Comparison of ENCODE assay signal across 21 cellular contexts in the genomic region with DNA sequence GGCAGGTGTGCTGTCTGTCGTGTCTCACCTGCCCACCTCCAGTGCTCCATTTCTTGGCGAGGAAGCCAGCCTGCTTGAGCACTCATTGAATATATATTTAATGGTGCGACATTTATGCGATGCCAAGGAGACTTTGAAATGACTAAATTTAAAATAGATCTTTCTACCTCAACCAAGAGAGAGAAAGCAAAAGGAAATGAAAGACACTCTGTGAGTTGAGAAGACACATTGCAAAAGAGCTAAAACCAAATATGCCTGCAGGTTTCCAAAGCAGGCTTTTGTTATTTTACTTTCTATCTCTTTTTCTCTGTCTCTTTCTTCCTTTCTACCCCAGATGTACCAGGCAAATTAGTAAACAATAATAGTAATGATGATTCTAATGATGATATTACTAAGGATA. TPM values are rescaled to one million over a fixed set of nuclear protein-coding genes. Genes with fewer than 3 reads are reported as not detected.
A peak's percentile ranks its signal among the peaks of the same experiment; 100 is the strongest.
DNase-seq lines count a peak whose midpoint lies in the region; ATAC-seq lines count a peak whose summit lies in the region.
"Had no signal": no experiment of that assay in that cellular context is flagged by ENCODE, and none has a peak within 500 bp of the region (broad histone marks: within the 10 kb centered on the region; RNA-seq: fewer than 3 reads in every experiment).

No MANE protein-coding gene starts in this region.

- no peak overlapping the region for H3K4me3 ChIP-seq in BLaER1 treated with 17β-estradiol and CSF1 and Interleukin-3, amounts not matched to agents 10 nM and 100 nM
- H3K4me3 ChIP-seq: GM12878, SK-N-MC, upper lobe of left lung had no signal

- ATAC-seq in T-cell (replicated peaks in 1 of 4) (no peak), GM18861 (IDR thresholded peaks at IDR 0.05; ENCODE audit: unreplicated experiment) (no peak)
- ATAC-seq in stimulated activated naive B cell treated with anti-CD40 and anti-IgM and Interleukin-4, amounts not matched to agents 10 μg/mL and 1 μg/mL and 100 μg/mL, for 72 hours (replicated peaks): no peak
- ATAC-seq: GM12878, right cardiac atrium had no signal

- no peaks in the 10 kb centered on the region for H3K27me3 ChIP-seq in BLaER1 treated with 17β-estradiol and CSF1 and Interleukin-3, amounts not matched to agents 10 nM and 100 nM
- H3K27me3 ChIP-seq: upper lobe of left lung had no signal

- peaks cover 0 to 7% (median 0%) of the 10 kb centered on the region in 11 experiments; a peak in 4 of 22 replicates for H3K9me3 ChIP-seq in BLaER1 treated with 17β-estradiol and CSF1 and Interleukin-3, amounts not matched to agents 10 nM and 100 nM (replicated peaks in 1 of 11)
- H3K9me3 ChIP-seq: upper lobe of left lung had no signal

- peaks cover 83 to 94% (median 92%) of the 10 kb centered on the region in 3 donors for H3K4me1 Mint-ChIP-seq in T-cell
- peaks cover 94 to 97% of the 10 kb centered on the region in 2 donors for H3K4me1 Mint-ChIP-seq in immature natural killer cell
- peaks cover 18 to 30% of the 10 kb centered on the region in 2 donors for H3K4me1 Mint-ChIP-seq in stimulated activated naive B cell treated with anti-CD40 and anti-IgM and Interleukin-4, amounts not matched to agents 10 μg/mL and 1 μg/mL and 100 μg/mL, for 72 hours

- no peaks in the 10 kb centered on the region for H3K36me3 ChIP-seq in BLaER1 treated with 17β-estradiol and CSF1 and Interleukin-3, amounts not matched to agents 10 nM and 100 nM
- H3K36me3 ChIP-seq: upper lobe of left lung, WERI-Rb-1 had no signal

- H3K27me3 Mint-ChIP-seq in T-cell (no peaks in the 10 kb centered on the region), immature natural killer cell (ENCODE audit: low read depth in 3 of 3) (peaks cover 10 to 30% (median 20%) of the 10 kb centered on the region in 3 donors)
- H3K27me3 Mint-ChIP-seq in stimulated activated naive B cell treated with anti-CD40 and anti-IgM and Interleukin-4, amounts not matched to agents 10 μg/mL and 1 μg/mL and 100 μg/mL, for 72 hours: peaks cover 13 to 26% of the 10 kb centered on the region in 2 donors

- no peaks in the 10 kb centered on the region for H4K20me1 ChIP-seq in BLaER1 treated with 17β-estradiol and CSF1 and Interleukin-3, amounts not matched to agents 10 nM and 100 nM

- H3K9ac ChIP-seq in BLaER1 treated with 17β-estradiol and CSF1 and Interleukin-3, amounts not matched to agents 10 nM and 100 nM: no peak overlapping the region
- H3K9ac ChIP-seq: parathyroid adenoma had no signal

- peak overlapping the region in 2 of 3 donors; percentile 4 to 69 for H3K4me3 Mint-ChIP-seq in T-cell
- peak overlapping the region; percentile 83 to 89 (median 87) for H3K4me3 Mint-ChIP-seq in immature natural killer cell
- no peak overlapping the region for H3K4me3 Mint-ChIP-seq in stimulated activated naive B cell treated with anti-CD40 and anti-IgM and Interleukin-4, amounts not matched to agents 10 μg/mL and 1 μg/mL and 100 μg/mL, for 72 hours

- peaks cover 0 to 9% (median 0%) of the 10 kb centered on the region in 3 donors for H3K9me3 Mint-ChIP-seq in T-cell
- peaks cover 0 to 5% (median 0%) of the 10 kb centered on the region in 6 donors for H3K9me3 Mint-ChIP-seq in immature natural killer cell
- H3K9me3 Mint-ChIP-seq in stimulated activated naive B cell treated with anti-CD40 and anti-IgM and Interleukin-4, amounts not matched to agents 10 μg/mL and 1 μg/mL and 100 μg/mL, for 72 hours: peaks cover 0 to 3% of the 10 kb centered on the region in 2 donors

- H3K27ac ChIP-seq in BLaER1 treated with 17β-estradiol and CSF1 and Interleukin-3, amounts not matched to agents 10 nM and 100 nM: no peak overlapping the region
- H3K27ac ChIP-seq in substantia nigra (ENCODE audit: low read depth, low read length, poor library complexity, severe bottlenecking): no peak overlapping the region
- H3K27ac ChIP-seq: 22Rv1, parathyroid adenoma, SK-N-MC, upper lobe of left lung, WERI-Rb-1 had no signal

- H3K4me2 ChIP-seq in BLaER1 treated with 17β-estradiol and CSF1 and Interleukin-3, amounts not matched to agents 10 nM and 100 nM: peak overlapping the region; percentile 61 to 82 (median 77)

- CTCF ChIA-PET in T-cell (lab: Charles Lee): interaction anchor here in 1 of 2 donors (1.5 to 2.5 kb wide), 2 partner anchors 10 to 99 kb away, joined by 5 to 13 read pairs; no protein-coding TSS in a partner anchor

- peaks cover 4% of the 10 kb centered on the region for H3K36me3 Mint-ChIP-seq in T-cell
- H3K36me3 Mint-ChIP-seq in immature natural killer cell: peaks cover 0 to 13% (median 10%) of the 10 kb centered on the region in 3 donors
- H3K36me3 Mint-ChIP-seq in stimulated activated naive B cell treated with anti-CD40 and anti-IgM and Interleukin-4, amounts not matched to agents 10 μg/mL and 1 μg/mL and 100 μg/mL, for 72 hours: peaks cover 2 to 9% of the 10 kb centered on the region in 2 donors

- POLR2A ChIA-PET in T-cell (lab: Charles Lee): interaction anchor here (0.6 to 2.9 kb wide), 3 partner anchors 10 to 53 kb away, joined by 3 to 13 read pairs (median 3); partner anchors contain the start of gene AOAH (in 1 of the 2)

- DNase-seq in NCI-H1105 treated with DMSO at 0.1 percent for 48 hours (lab: John Stamatoyannopoulos, UW): peak; percentile 25
- no peak for DNase-seq in NCI-H1105 (lab: John Stamatoyannopoulos, UW)
- DNase-seq in T-cell: no peak
- peak; percentile 44 to 55 (median 52) for DNase-seq in immature natural killer cell
- no peak for DNase-seq in stimulated activated naive B cell treated with anti-CD40 and anti-IgM and Interleukin-4, amounts not matched to agents 10 μg/mL and 1 μg/mL and 100 μg/mL, for 72 hours
- no peak for DNase-seq in substantia nigra (lab: John Stamatoyannopoulos, UW)
- DNase-seq: cerebellar nuclear complex, glutamatergic neuron, kidney, NCI-H1694, NCI-H524, right cardiac atrium, WERI-Rb-1 had no signal

- H3K4me1 ChIP-seq in BLaER1 treated with 17β-estradiol and CSF1 and Interleukin-3, amounts not matched to agents 10 nM and 100 nM: peaks cover 39 to 46% (median 42%) of the 10 kb centered on the region in 10 experiments
- H3K4me1 ChIP-seq: parathyroid adenoma had no signal

- H3K27ac Mint-ChIP-seq in T-cell (peak overlapping the region; percentile 59 to 65), immature natural killer cell (peak overlapping the region; percentile 97 to 99 (median 99))
- no peak overlapping the region for H3K27ac Mint-ChIP-seq in stimulated activated naive B cell treated with anti-CD40 and anti-IgM and Interleukin-4, amounts not matched to agents 10 μg/mL and 1 μg/mL and 100 μg/mL, for 72 hours

RNA-seq across cellular contexts. Expression of gene AOAH, which starts 53.6 kb away (rescaled TPM):
- 10 to 100 TPM; 13.0 to 78.5 (median 27.5) TPM for total RNA-seq in T-cell
- polyA plus RNA-seq in immature natural killer cell: 100 to 1,000 TPM; 288 to 385 (median 331) TPM
- total RNA-seq: RPMI7951 had no signal

Comparison
In these comparisons a context has a peak if more than half of its experiments do, and no peak if none do; other contexts are left out.
1. DNase-seq: peak in NCI-H1105 treated with DMSO at 0.1 percent for 48 hours (single experiment) and immature natural killer cell (3 of 3); none in NCI-H1105 (single experiment), T-cell (0 of 34), stimulated activated naive B cell treated with anti-CD40 and anti-IgM and Interleukin-4, amounts not matched to agents 10 μg/mL and 1 μg/mL and 100 μg/mL, for 72 hours (single experiment) and substantia nigra (0 of 49).
2. H3K4me3 Mint-ChIP-seq: peak in T-cell (2 of 3) and immature natural killer cell (5 of 5); none in stimulated activated naive B cell treated with anti-CD40 and anti-IgM and Interleukin-4, amounts not matched to agents 10 μg/mL and 1 μg/mL and 100 μg/mL, for 72 hours (0 of 2).